ENCODE assay signal across 24 cellular contexts in the genomic region with DNA sequence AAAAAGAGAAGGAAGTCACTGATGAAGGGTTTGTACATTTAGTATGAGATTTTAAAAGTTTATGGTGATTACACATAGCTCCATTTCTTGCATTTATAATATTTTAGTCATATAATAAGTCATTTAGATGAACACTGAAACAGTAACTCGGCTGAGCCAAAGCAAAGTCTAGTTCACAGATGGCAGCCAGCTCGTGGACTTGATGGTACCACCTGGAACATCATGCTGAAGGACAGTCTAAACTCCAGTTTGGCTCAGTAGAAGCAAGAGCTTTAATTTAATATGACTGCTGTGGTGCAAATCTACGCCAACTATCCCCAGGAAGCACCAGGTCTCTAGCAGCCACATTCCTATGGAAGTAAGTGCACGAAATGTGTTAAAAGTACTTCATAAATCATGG.
"Had no signal": no experiment of that assay in that cellular context is flagged by ENCODE, and none has a peak within 500 bp of the region (broad histone marks: within the 10 kb centered on the region; RNA-seq: fewer than 3 reads in every experiment).

No MANE protein-coding gene starts in this region.

- DNase-seq: activated CD4-positive, alpha-beta T cell treated with anti-CD3 and anti-CD28 coated beads, Interleukin-2, amount 50 U/mL, for 1 hour; activated naive CD4-positive, alpha-beta T cell treated with Interleukin-2 at 50 U/mL for 16 hours; anterior cingulate cortex; cortex of kidney; heart right ventricle; immature natural killer cell; kidney glomerular epithelial cell; left ventricle myocardium superior; stimulated activated CD4-positive, alpha-beta T cell treated with anti-CD3 and anti-CD28 coated beads, Interleukin-12 subunit alpha, Interleukin-12 subunit beta, amount 100 ng/mL, for 4 hours; stimulated activated CD4-positive, alpha-beta T cell treated with anti-CD3 and anti-CD28 coated beads, Interleukin-1b, Interleukin-23, amount 100 ng/mL, for 48 hours; stimulated activated CD8-positive, alpha-beta memory T cell treated with anti-CD3 and anti-CD28 coated beads, Interleukin-4, amount 100 ng/mL, for 48 hours; stimulated activated naive CD4-positive, alpha-beta T cell treated with Interleukin-2 at 50 U/mL for 16 hours; T-cell; T1000; trophoblast cell had no signal

- H3K27ac Mint-ChIP-seq: neural progenitor cell, T-cell had no signal

- H3K9me3 Mint-ChIP-seq: activated T-helper 2 cell treated with anti-CD3 and anti-CD28 coated beads, Interferon-gamma antibody, Interleukin-2, Interleukin-4, amounts not matched to agents 10 μg/mL and 5 μg/mL and 100 μg/mL, durations not matched to agents 14 hours and 24 hours and 36 hours; brain; immature natural killer cell; neural progenitor cell; T-cell had no signal

- H3K4me3 Mint-ChIP-seq: brain, immature natural killer cell, neural progenitor cell, T-cell had no signal

- H3K4me3 ChIP-seq: esophagus muscularis mucosa, gastroesophageal sphincter, heart right ventricle, neural progenitor cell, prostate gland, right atrium auricular region, suprapubic skin, vagina had no signal

- H3K9me3 ChIP-seq: esophagus muscularis mucosa, gastroesophageal sphincter, heart right ventricle, prostate gland, right atrium auricular region, suprapubic skin, vagina had no signal

- H3K27ac ChIP-seq: esophagus muscularis mucosa, gastroesophageal sphincter, heart right ventricle, neural progenitor cell, prostate gland, right atrium auricular region, suprapubic skin, vagina had no signal

- H3K4me1 ChIP-seq: esophagus muscularis mucosa, gastroesophageal sphincter, heart right ventricle, prostate gland, right atrium auricular region, suprapubic skin, vagina had no signal

- H3K27me3 ChIP-seq: esophagus muscularis mucosa, gastroesophageal sphincter, heart right ventricle, neural progenitor cell, right atrium auricular region, suprapubic skin, vagina had no signal

- ATAC-seq: gastroesophageal sphincter, heart right ventricle, left ventricle myocardium superior, T-cell had no signal
